In genomic region chr10:12333382-12334185, GRCh38 we compare ENCODE assay signal across 9 cellular contexts. TPM values are rescaled to one million over a fixed set of nuclear protein-coding genes. Genes with fewer than 3 reads are reported as not detected.
A peak's percentile ranks its signal among the peaks of the same experiment; 100 is the strongest.
DNase-seq lines count a peak whose midpoint lies in the region; ATAC-seq and TF ChIP-seq lines count a peak whose summit lies in the region.
"Had no signal": no experiment of that assay in that cellular context is flagged by ENCODE, and none has a peak within 500 bp of the region (broad histone marks: within the 10 kb centered on the region; RNA-seq: fewer than 3 reads in every experiment).

No MANE protein-coding gene starts in this region.

- intact Hi-C loops in right cardiac atrium (cut with DNase I): no loop called here

- no peaks in the 10 kb centered on the region for H3K9me3 ChIP-seq in right cardiac atrium (ENCODE audit: control insufficient read depth, low read length)

- H3K27ac Mint-ChIP-seq in activated naive CD8-positive, alpha-beta T cell treated with anti-CD3 and anti-CD28 coated beads for 36 hours: no peak overlapping the region

- no peaks in the 10 kb centered on the region for H3K9me3 Mint-ChIP-seq in activated naive CD8-positive, alpha-beta T cell treated with anti-CD3 and anti-CD28 coated beads for 36 hours
- H3K9me3 Mint-ChIP-seq: neural crest cell had no signal

- peaks cover 9% of the 10 kb centered on the region for H3K4me1 Mint-ChIP-seq in activated naive CD8-positive, alpha-beta T cell treated with anti-CD3 and anti-CD28 coated beads for 36 hours

- peaks cover 2% of the 10 kb centered on the region for H3K4me1 ChIP-seq in right cardiac atrium (ENCODE audit: control insufficient read depth, insufficient read depth, low read length)

- H3K4me3 ChIP-seq in right cardiac atrium (ENCODE audit: low read length): no peak overlapping the region

- H3K4me3 Mint-ChIP-seq in activated naive CD8-positive, alpha-beta T cell treated with anti-CD3 and anti-CD28 coated beads for 36 hours: no peak overlapping the region
- H3K4me3 Mint-ChIP-seq: neural crest cell had no signal

- ATAC-seq in GM18511 (IDR thresholded peaks at IDR 0.05; ENCODE audit: unreplicated experiment): peak; percentile 85
- peak; percentile 73 for ATAC-seq in HG03039 (IDR thresholded peaks at IDR 0.05; ENCODE audit: unreplicated experiment)
- ATAC-seq in right cardiac atrium: peak; percentile 94 to 96

- DNase-seq in AG09319 (ENCODE audit: extremely low read depth, low read depth) (peak; percentile 90), NCI-H446 treated with DMSO at 0.1 percent for 48 hours (lab: John Stamatoyannopoulos, UW) (peak; percentile 87), right cardiac atrium (peak; percentile 72 to 83 (median 80)), NCI-H526 (lab: John Stamatoyannopoulos, UW) (no peak)
- DNase-seq in activated naive CD8-positive, alpha-beta T cell treated with anti-CD3 and anti-CD28 coated beads for 36 hours: peak; percentile 26
- peak; percentile 53 for DNase-seq in stimulated activated CD4-positive, alpha-beta T cell treated with anti-CD3 and anti-CD28 coated beads, Interleukin-15, amount 100 ng/mL, for 24 hours

- 25% methylated on average over 15 of the region's 15 CpGs for WGBS in right cardiac atrium

- H3K36me3 Mint-ChIP-seq in activated naive CD8-positive, alpha-beta T cell treated with anti-CD3 and anti-CD28 coated beads for 36 hours: no peaks in the 10 kb centered on the region

- no peak for TF ChIP-seq CTCF in AG09319 (IDR thresholded peaks at IDR 0.05; ENCODE audit: low read depth, low read length)

- H3K27me3 ChIP-seq in right cardiac atrium (ENCODE audit: control insufficient read depth, insufficient read depth): no peaks in the 10 kb centered on the region

- H3K27me3 Mint-ChIP-seq in activated naive CD8-positive, alpha-beta T cell treated with anti-CD3 and anti-CD28 coated beads for 36 hours: no peaks in the 10 kb centered on the region

- H3K27ac ChIP-seq in right cardiac atrium (ENCODE audit: low read length): peak overlapping the region; percentile 63

RNA-seq across cellular contexts. Expression of gene CAMK1D, which starts 15.8 kb away (rescaled TPM):
- 10 to 100 TPM; 11.9 to 15.4 TPM for total RNA-seq in activated naive CD8-positive, alpha-beta T cell treated with anti-CD3 and anti-CD28 coated beads for 36 hours
- 10 to 100 TPM; 26.4 to 44.1 (median 27.6) TPM for total RNA-seq in right cardiac atrium
- polyA plus RNA-seq in right cardiac atrium: 15.2 TPM

Comparison
In these comparisons a context has a peak if more than half of its experiments do, and no peak if none do; other contexts are left out.
1. DNase-seq: peak in AG09319 (single experiment), NCI-H446 treated with DMSO at 0.1 percent for 48 hours (single experiment), activated naive CD8-positive, alpha-beta T cell treated with anti-CD3 and anti-CD28 coated beads for 36 hours (single experiment), right cardiac atrium (3 of 3) and stimulated activated CD4-positive, alpha-beta T cell treated with anti-CD3 and anti-CD28 coated beads, Interleukin-15, amount 100 ng/mL, for 24 hours (single experiment); none in NCI-H526 (0 of 2).
2. Peak in every context shown above with its lines, with median percentiles within 50 percentile points of each other: ATAC-seq.